Comparison of ENCODE assay signal across 20 cellular contexts in the genomic region with DNA sequence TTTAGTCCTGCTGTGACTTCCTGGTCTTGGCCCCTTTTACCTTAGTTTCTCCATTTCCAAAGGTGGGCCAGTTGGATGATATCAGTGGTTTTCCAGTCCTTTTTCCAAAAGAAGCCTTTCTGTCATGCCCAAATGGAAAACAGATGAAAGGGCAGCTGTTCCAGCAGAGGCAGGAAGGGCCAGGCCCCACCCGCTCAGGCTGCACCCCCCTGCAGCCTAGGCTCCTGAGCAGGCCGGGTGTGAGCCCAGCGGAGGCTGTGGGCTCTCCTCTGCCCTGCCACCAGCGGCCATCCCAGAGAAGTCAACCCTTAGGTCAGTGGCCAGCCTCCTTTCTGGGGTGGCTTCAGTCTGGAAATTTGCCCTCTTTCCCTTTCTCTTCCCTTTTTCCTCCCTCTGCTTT. TPM values are rescaled to one million over a fixed set of nuclear protein-coding genes. Genes with fewer than 3 reads are reported as not detected.
DNase-seq lines count a peak whose midpoint lies in the region; FAIRE-seq and TF ChIP-seq lines count a peak whose summit lies in the region.
"Had no signal": no experiment of that assay in that cellular context is flagged by ENCODE, and none has a peak within 500 bp of the region (broad histone marks: within the 10 kb centered on the region; RNA-seq: fewer than 3 reads in every experiment).

No MANE protein-coding gene starts in this region.

- TF ChIP-seq POLR2A in stomach (IDR thresholded peaks at IDR 0.05) = no peak

- H3K9me3 Mint-ChIP-seq in activated CD4-positive, alpha-beta T cell treated with anti-CD3 and anti-CD28 coated beads, Interleukin-2, amount 10 ng/mL, durations not matched to agents 7 days and 5 days = no peaks in the 10 kb centered on the region
- H3K9me3 Mint-ChIP-seq in activated CD4-positive, alpha-beta T cell treated with anti-CD3 and anti-CD28 coated beads, Interleukin-2, amount 10 ng/mL, durations not matched to agents 24 days and 14 days = no peaks in the 10 kb centered on the region
- H3K9me3 Mint-ChIP-seq in CD4-positive, alpha-beta memory T cell = no peaks in the 10 kb centered on the region
- H3K9me3 Mint-ChIP-seq: IgD-negative memory B cell had no signal

- POLR2A ChIA-PET in activated CD4-positive, alpha-beta T cell treated with anti-CD3 and anti-CD28 coated beads, Interleukin-2, amount 10 ng/mL, durations not matched to agents 7 days and 5 days (lab: Charles Lee) = no interaction called here
- POLR2A ChIA-PET in CD4-positive, alpha-beta memory T cell (lab: Charles Lee; ENCODE audit: partially characterized antibody) = interaction anchor here (11.7 kb wide), 1 partner anchor 7 kb away, joined by 176 read pairs; no protein-coding TSS in a partner anchor

- peaks cover 11% of the 10 kb centered on the region for H3K36me3 Mint-ChIP-seq in activated CD4-positive, alpha-beta T cell treated with anti-CD3 and anti-CD28 coated beads, Interleukin-2, amount 10 ng/mL, durations not matched to agents 7 days and 5 days (ENCODE audit: low read depth)
- H3K36me3 Mint-ChIP-seq in activated CD4-positive, alpha-beta T cell treated with anti-CD3 and anti-CD28 coated beads, Interleukin-2, amount 10 ng/mL, durations not matched to agents 24 days and 14 days (ENCODE audit: low read depth) = peaks cover 16% of the 10 kb centered on the region
- H3K36me3 Mint-ChIP-seq in CD4-positive, alpha-beta memory T cell = peaks cover 0 to 3% of the 10 kb centered on the region in 2 donors
- H3K36me3 Mint-ChIP-seq: IgD-negative memory B cell had no signal

- peaks cover 0 to 61% of the 10 kb centered on the region in 2 donors for H3K4me1 ChIP-seq in right atrium auricular region
- peaks cover 42 to 76% (median 59%) of the 10 kb centered on the region in 4 donors for H3K4me1 ChIP-seq in stomach
- peaks cover 70% of the 10 kb centered on the region for H3K4me1 ChIP-seq in CD4-positive, alpha-beta memory T cell (ENCODE audit: insufficient read depth, low read length)
- H3K4me1 ChIP-seq: foreskin keratinocyte had no signal

- intact Hi-C loops in activated CD4-positive, alpha-beta T cell treated with anti-CD3 and anti-CD28 coated beads, Interleukin-2, amount 10 ng/mL, durations not matched to agents 24 days and 14 days (cut with micrococcal nuclease) = no loop called here
- intact Hi-C loops in stomach (cut with DNase I; ENCODE audit: low total_unique reads) = no loop called here
- intact Hi-C loops in CD4-positive, alpha-beta memory T cell (cut with micrococcal nuclease) = no loop called here

- peaks cover 65% of the 10 kb centered on the region for H3K4me1 Mint-ChIP-seq in activated CD4-positive, alpha-beta T cell treated with anti-CD3 and anti-CD28 coated beads, Interleukin-2, amount 10 ng/mL, durations not matched to agents 7 days and 5 days
- peaks cover 43% of the 10 kb centered on the region for H3K4me1 Mint-ChIP-seq in activated CD4-positive, alpha-beta T cell treated with anti-CD3 and anti-CD28 coated beads, Interleukin-2, amount 10 ng/mL, durations not matched to agents 24 days and 14 days
- peaks cover 32 to 75% (median 61%) of the 10 kb centered on the region in 4 donors for H3K4me1 Mint-ChIP-seq in CD4-positive, alpha-beta memory T cell

- H3K4me3 ChIP-seq in SK-N-MC (no peak overlapping the region), right atrium auricular region (no peak overlapping the region), stomach (no peak overlapping the region)
- no peak overlapping the region for H3K4me3 ChIP-seq in CD4-positive, alpha-beta memory T cell (ENCODE audit: low read length in 2 of 2)

- WGBS in stomach, 5 donors = 82 to 93% (median 89%) methylated on average over 4 of the region's 4 CpGs

- H3K27ac Mint-ChIP-seq in activated CD4-positive, alpha-beta T cell treated with anti-CD3 and anti-CD28 coated beads, Interleukin-2, amount 10 ng/mL, durations not matched to agents 7 days and 5 days = peak overlapping the region; percentile 54
- no peak overlapping the region for H3K27ac Mint-ChIP-seq in activated CD4-positive, alpha-beta T cell treated with anti-CD3 and anti-CD28 coated beads, Interleukin-2, amount 10 ng/mL, durations not matched to agents 24 days and 14 days
- peak overlapping the region in 3 of 7 donors; percentile 57 to 89 (median 69) for H3K27ac Mint-ChIP-seq in CD4-positive, alpha-beta memory T cell

- H3K36me3 ChIP-seq in SK-N-MC (ENCODE audit: insufficient read depth, low read length) (no peaks in the 10 kb centered on the region), right atrium auricular region (no peaks in the 10 kb centered on the region), stomach (peaks cover 0 to 17% (median 11%) of the 10 kb centered on the region in 4 donors)
- H3K36me3 ChIP-seq in CD4-positive, alpha-beta memory T cell (ENCODE audit: insufficient read depth, low read length) = no peaks in the 10 kb centered on the region

- H3K27ac ChIP-seq in SK-N-MC (peak overlapping the region; percentile 90; the same call in 1 of the 2 replicates), right atrium auricular region (peak overlapping the region; percentile 85 to 88), stomach (peak overlapping the region in 4 of 5 donors; percentile 65 to 89 (median 82))
- no peak overlapping the region for H3K27ac ChIP-seq in CD4-positive, alpha-beta memory T cell (ENCODE audit: low read depth, low read length)
- H3K27ac ChIP-seq: foreskin keratinocyte had no signal

- FAIRE-seq in HTR-8/SVneo (lab: Jason Lieb, UNC) = no peak
- FAIRE-seq: islet of Langerhans had no signal

- no peak for DNase-seq in activated CD4-positive, alpha-beta T cell treated with anti-CD3 and anti-CD28 coated beads, Interleukin-2, amount 10 ng/mL, durations not matched to agents 7 days and 5 days
- no peak for DNase-seq in activated CD4-positive, alpha-beta T cell treated with anti-CD3 and anti-CD28 coated beads, Interleukin-2, amount 10 ng/mL, durations not matched to agents 24 days and 14 days
- DNase-seq in SK-N-MC (ENCODE audit: low read depth, low spot score) (no peak), right atrium auricular region (ENCODE audit: low spot score) (no peak), stomach (no peak), HTR-8/SVneo (ENCODE audit: insufficient read length, low spot score) (no peak), NOMO-1 treated with DMSO at 0.1 percent for 48 hours (lab: John Stamatoyannopoulos, UW; ENCODE audit: unreplicated experiment) (no peak)
- DNase-seq in CD4-positive, alpha-beta memory T cell = no peak
- DNase-seq: activated CD4-positive, CD25-positive, alpha-beta regulatory T cell treated with anti-CD3 and anti-CD28 coated beads, Interleukin-2, amount 50 U/mL, for 72 hours; activated T-cell treated with anti-CD3 and anti-CD28 coated beads, Interleukin-2, amount 50 U/mL, for 1 hour; amygdala; COR-L47; effector CD4-positive, alpha-beta T cell; foreskin keratinocyte; GF-D8; NCI-H1092; NCI-H2171 treated with DMSO at 0.1 percent for 48 hours; stimulated activated CD4-positive, alpha-beta T cell treated with anti-CD3 and anti-CD28 coated beads, Interleukin-2, amount 100 ng/mL, for 48 hours had no signal

- no peaks in the 10 kb centered on the region for H3K27me3 Mint-ChIP-seq in activated CD4-positive, alpha-beta T cell treated with anti-CD3 and anti-CD28 coated beads, Interleukin-2, amount 10 ng/mL, durations not matched to agents 7 days and 5 days
- H3K27me3 Mint-ChIP-seq in activated CD4-positive, alpha-beta T cell treated with anti-CD3 and anti-CD28 coated beads, Interleukin-2, amount 10 ng/mL, durations not matched to agents 24 days and 14 days = no peaks in the 10 kb centered on the region
- H3K27me3 Mint-ChIP-seq in CD4-positive, alpha-beta memory T cell = no peaks in the 10 kb centered on the region
- H3K27me3 Mint-ChIP-seq: IgD-negative memory B cell had no signal

- no peak for TF ChIP-seq CTCF in right atrium auricular region (IDR thresholded peaks at IDR 0.05)
- no peak for TF ChIP-seq CTCF in stomach (IDR thresholded peaks at IDR 0.05)

- H3K9me3 ChIP-seq in SK-N-MC (ENCODE audit: low read depth, low read length) (no peaks in the 10 kb centered on the region), right atrium auricular region (no peaks in the 10 kb centered on the region), stomach (no peaks in the 10 kb centered on the region)
- no peaks in the 10 kb centered on the region for H3K9me3 ChIP-seq in CD4-positive, alpha-beta memory T cell (ENCODE audit: control insufficient read depth in 1 of 2, low read length in 2 of 2)

- CTCF ChIA-PET in activated CD4-positive, alpha-beta T cell treated with anti-CD3 and anti-CD28 coated beads, Interleukin-2, amount 10 ng/mL, durations not matched to agents 7 days and 5 days (lab: Charles Lee) = interaction anchor here (4.6 kb wide), 1 partner anchor 9 kb away, joined by 30 read pairs; no protein-coding TSS in a partner anchor
- CTCF ChIA-PET in CD4-positive, alpha-beta memory T cell (lab: Charles Lee; ENCODE audit: partially characterized antibody) = interaction anchor here (0.8 to 4.7 kb wide), 2 partner anchors 7 to 27 kb away, joined by 3 to 44 read pairs; no protein-coding TSS in a partner anchor

- TF ChIP-seq EP300 in stomach (IDR thresholded peaks at IDR 0.05) = no peak

- no peaks in the 10 kb centered on the region for H3K27me3 ChIP-seq in right atrium auricular region
- H3K27me3 ChIP-seq in stomach = no peaks in the 10 kb centered on the region
- H3K27me3 ChIP-seq in CD4-positive, alpha-beta memory T cell (ENCODE audit: insufficient read depth, low read length) = no peaks in the 10 kb centered on the region
- H3K27me3 ChIP-seq: foreskin keratinocyte had no signal

- no peak overlapping the region for H3K9ac ChIP-seq in SK-N-MC (ENCODE audit: insufficient read length)

- no peak overlapping the region for H3K4me3 Mint-ChIP-seq in activated CD4-positive, alpha-beta T cell treated with anti-CD3 and anti-CD28 coated beads, Interleukin-2, amount 10 ng/mL, durations not matched to agents 7 days and 5 days
- no peak overlapping the region for H3K4me3 Mint-ChIP-seq in activated CD4-positive, alpha-beta T cell treated with anti-CD3 and anti-CD28 coated beads, Interleukin-2, amount 10 ng/mL, durations not matched to agents 24 days and 14 days
- H3K4me3 Mint-ChIP-seq in CD4-positive, alpha-beta memory T cell = no peak overlapping the region

RNA-seq across cellular contexts. Expression of gene SUSD2, which starts 32.7 kb away (rescaled TPM):
- total RNA-seq in activated CD4-positive, alpha-beta T cell treated with anti-CD3 and anti-CD28 coated beads, Interleukin-2, amount 10 ng/mL, durations not matched to agents 7 days and 5 days = 1 to 10 TPM; 1.0 to 1.1 TPM
- 0.75 and 0.78 TPM in 2 replicates for total RNA-seq in activated CD4-positive, alpha-beta T cell treated with anti-CD3 and anti-CD28 coated beads, Interleukin-2, amount 10 ng/mL, durations not matched to agents 24 days and 14 days
- total RNA-seq in right atrium auricular region (1 to 10 TPM; 4.9 to 9.5 TPM), stomach (10 to 100 TPM in 3 of 5 donors, 1 to 10 TPM in 1, under 1 TPM in 1; 0.58 to 29.9 (median 17.5) TPM)
- polyA plus RNA-seq in stomach = 1 to 10 TPM; 2.6 to 5.7 (median 3.2) TPM
- under 1 TPM; 0.44 to 0.52 TPM for total RNA-seq in CD4-positive, alpha-beta memory T cell
- under 1 TPM in 1 of 2 donors, not detected in 1; 0.05 TPM for polyA plus RNA-seq in CD4-positive, alpha-beta memory T cell
- polyA plus RNA-seq: IgD-negative memory B cell had no signal
